In the genomic region with DNA sequence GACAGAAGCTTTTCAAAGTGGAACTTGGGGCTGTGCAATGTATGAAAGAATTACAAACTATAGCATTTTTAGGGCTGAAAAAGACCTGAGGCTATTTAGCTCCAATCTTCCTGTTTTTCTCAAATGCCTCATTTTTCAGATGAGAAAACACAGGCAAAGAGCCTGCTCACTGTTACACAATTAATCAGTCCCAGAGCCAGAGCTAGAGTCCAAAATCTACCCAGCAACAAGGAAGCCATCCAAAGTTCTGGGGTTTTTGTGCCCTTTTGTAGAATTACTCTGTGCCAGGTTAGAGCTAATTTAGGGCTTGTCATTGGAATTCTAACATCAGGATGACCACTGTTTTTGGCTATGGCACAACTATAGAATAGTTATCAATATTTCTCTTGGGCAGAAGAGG, we compare ENCODE assay signal across 17 cellular contexts. TPM values are rescaled to one million over a fixed set of nuclear protein-coding genes. Genes with fewer than 3 reads are reported as not detected.
A peak's percentile ranks its signal among the peaks of the same experiment; 100 is the strongest.
DNase-seq lines count a peak whose midpoint lies in the region; TF ChIP-seq lines count a peak whose summit lies in the region.
"Had no signal": no experiment of that assay in that cellular context is flagged by ENCODE, and none has a peak within 500 bp of the region (broad histone marks: within the 10 kb centered on the region; RNA-seq: fewer than 3 reads in every experiment).

No MANE protein-coding gene starts in this region.

- CTCF ChIA-PET in A673 (lab: Charles Lee), result no interaction called here

- intact Hi-C loops in A673 (cut with micrococcal nuclease; ENCODE audit: unreplicated experiment), result no loop called here

- H3K9me3 ChIP-seq in adipocyte (ENCODE audit: control insufficient read depth, low read length) (no peaks in the 10 kb centered on the region), A673 (ENCODE audit: low read depth, low read length, poor library complexity, severe bottlenecking) (no peaks in the 10 kb centered on the region)
- H3K9me3 ChIP-seq: A549, BLaER1, Caco-2 had no signal

- H3K4me1 ChIP-seq in adipocyte (ENCODE audit: control insufficient read depth, insufficient read depth, low read length) (peaks cover 4% of the 10 kb centered on the region), A673 (ENCODE audit: insufficient read depth, low read length, poor library complexity, severe bottlenecking) (no peaks in the 10 kb centered on the region)
- H3K4me1 ChIP-seq: A549, BLaER1 had no signal

- BruUV-seq in A673 (replicated peaks; lab: Mats Ljungman, UMichigan), result no TSS peak

- TF ChIP-seq CTCF in fibroblast of the aortic adventitia (IDR thresholded peaks at IDR 0.05; ENCODE audit: insufficient read depth, low read length) (no peak), A673 (conservative IDR thresholded peaks at IDR 0.05; ENCODE audit: low read depth, low read length) (no peak), GM20000 (IDR thresholded peaks at IDR 0.05; ENCODE audit: extremely low read depth, missing control alignments) (no peak)

- DNase-seq in adipocyte (ENCODE audit: low read depth) (peak; percentile 7), fibroblast of the aortic adventitia (ENCODE audit: low read depth) (peak; percentile 3), left kidney (ENCODE audit: low read depth, low spot score) (peak; percentile 20), pons (ENCODE audit: low spot score) (peak; percentile 22), A673 (ENCODE audit: low spot score) (no peak), GM20000 (ENCODE audit: low spot score) (no peak), caudate nucleus (lab: John Stamatoyannopoulos, UW) (no peak)
- DNase-seq: Caco-2; CD8-positive, alpha-beta memory T cell; DND-41; GDM1; HCEC 1CT; HFFc6 had no signal

- H3K27ac ChIP-seq in A673 (ENCODE audit: low read depth, low read length, poor library complexity, severe bottlenecking) (no peak overlapping the region), caudate nucleus (ENCODE audit: low read depth, low read length) (no peak overlapping the region)
- H3K27ac ChIP-seq: A549, BLaER1 had no signal

- H3K36me3 ChIP-seq in adipocyte (ENCODE audit: control insufficient read depth, insufficient read depth, low read length, severe bottlenecking) (no peaks in the 10 kb centered on the region), A673 (ENCODE audit: insufficient read depth, low read length, poor library complexity, severe bottlenecking) (no peaks in the 10 kb centered on the region)
- H3K36me3 ChIP-seq: BLaER1 had no signal

- POLR2A ChIA-PET in A673 (lab: Charles Lee; ENCODE audit: low non-redundant PET), result no interaction called here

- H3K27me3 ChIP-seq in adipocyte (replicated peaks; ENCODE audit: control insufficient read depth, insufficient read depth, low read length) (no peaks in the 10 kb centered on the region), A673 (replicated peaks; ENCODE audit: insufficient read depth, low read depth, low read length, poor library complexity) (peaks cover 9% of the 10 kb centered on the region)
- H3K27me3 ChIP-seq: BLaER1 had no signal

- no peak overlapping the region for H3K9ac ChIP-seq in adipocyte (ENCODE audit: low read length)
- H3K9ac ChIP-seq: BLaER1 had no signal

- H3K4me3 ChIP-seq in adipocyte (ENCODE audit: low read length) (no peak overlapping the region), fibroblast of the aortic adventitia (ENCODE audit: low read depth, low read length) (no peak overlapping the region), A673 (ENCODE audit: low read depth, low read length, poor library complexity, severe bottlenecking) (no peak overlapping the region)
- H3K4me3 ChIP-seq: A549, BLaER1 had no signal

RNA-seq across cellular contexts. Expression of a gene that starts 45.5 kb away (rescaled TPM):
- not detected in 2 replicates for total RNA-seq in fibroblast of the aortic adventitia (ENCODE audit: low replicate concordance)
- total RNA-seq in A673 (2021), result not detected in 2 replicates
- total RNA-seq: Caco-2; CD8-positive, alpha-beta memory T cell; H1; HFFc6; HT1080 had no signal

Comparison
In these comparisons a context has a peak if more than half of its experiments do, and no peak if none do; other contexts are left out.
1. DNase-seq: peak in adipocyte (single experiment), fibroblast of the aortic adventitia (single experiment), left kidney (single experiment) and pons (single experiment); none in A673 (single experiment), GM20000 (single experiment) and caudate nucleus (0 of 61).